ENCODE assay signal across 16 cellular contexts in genomic region chr15:39157902-39158301, GRCh38.
DNase-seq lines count a peak whose midpoint lies in the region; ATAC-seq and TF ChIP-seq lines count a peak whose summit lies in the region.
"Had no signal": no experiment of that assay in that cellular context is flagged by ENCODE, and none has a peak within 500 bp of the region (broad histone marks: within the 10 kb centered on the region; RNA-seq: fewer than 3 reads in every experiment).

No MANE protein-coding gene starts in this region.

- no peak for ATAC-seq in activated CD4-positive, CD25-positive, alpha-beta regulatory T cell treated with anti-CD3 and anti-CD28 coated beads, Interleukin-2, amount 50 U/mL, for 24 hours
- ATAC-seq: HCT116 had no signal

- H2BK12ac ChIP-seq in neuronal stem cell (ENCODE audit: low read length), result no peak overlapping the region

- H4K91ac ChIP-seq in neuronal stem cell (ENCODE audit: low read depth, low read length, poor library complexity), result no peak overlapping the region

- H3K27me3 ChIP-seq in adipocyte (replicated peaks; ENCODE audit: control insufficient read depth, insufficient read depth, low read length) (no peaks in the 10 kb centered on the region), neuronal stem cell (ENCODE audit: control insufficient read depth in 3 of 3, insufficient read depth in 3 of 3, low read depth in 1 of 3, low read length in 3 of 3) (no peaks in the 10 kb centered on the region), subcutaneous abdominal adipose tissue (ENCODE audit: control insufficient read depth in 5 of 5, insufficient read depth in 4 of 5, low read length in 5 of 5) (no peaks in the 10 kb centered on the region), prostate gland (replicated peaks; ENCODE audit: insufficient read depth) (no peaks in the 10 kb centered on the region)
- H3K27me3 ChIP-seq: BLaER1 had no signal

- H3K4me1 ChIP-seq in adipocyte (ENCODE audit: control insufficient read depth, insufficient read depth, low read length), result peaks cover 53% of the 10 kb centered on the region
- H3K4me1 ChIP-seq in neuronal stem cell (ENCODE audit: control insufficient read depth in 2 of 2, insufficient read depth in 1 of 2, low read depth in 1 of 2, low read length in 2 of 2), result peaks cover 4 to 6% of the 10 kb centered on the region in 2 donors
- H3K4me1 ChIP-seq in subcutaneous abdominal adipose tissue (ENCODE audit: control insufficient read depth in 5 of 5, insufficient read depth in 5 of 5, low read length in 5 of 5), result peaks cover 8 to 50% (median 41%) of the 10 kb centered on the region in 5 donors
- H3K4me1 ChIP-seq in prostate gland (replicated peaks), result no peaks in the 10 kb centered on the region
- H3K4me1 ChIP-seq: BLaER1 had no signal

- H3K4ac ChIP-seq in neuronal stem cell (ENCODE audit: low read length), result no peak overlapping the region

- H3K9me3 ChIP-seq in adipocyte (ENCODE audit: control insufficient read depth, low read length), result peaks cover 12% of the 10 kb centered on the region
- no peaks in the 10 kb centered on the region for H3K9me3 ChIP-seq in neuronal stem cell (replicated peaks in 1 of 2; ENCODE audit: control insufficient read depth in 2 of 2, insufficient read depth in 1 of 2, low read depth in 1 of 2, low read length in 2 of 2)
- H3K9me3 ChIP-seq in subcutaneous abdominal adipose tissue (ENCODE audit: control insufficient read depth in 5 of 5, low read length in 5 of 5), result no peaks in the 10 kb centered on the region
- H3K9me3 ChIP-seq in prostate gland, result no peaks in the 10 kb centered on the region
- H3K9me3 ChIP-seq: BLaER1 had no signal

- H3K4me3 ChIP-seq in adipocyte (ENCODE audit: low read length) (no peak overlapping the region), neuronal stem cell (ENCODE audit: low read length in 2 of 2) (no peak overlapping the region), subcutaneous abdominal adipose tissue (ENCODE audit: low read depth in 1 of 5, low read length in 5 of 5) (no peak overlapping the region), prostate gland (no peak overlapping the region)
- H3K4me3 ChIP-seq: BLaER1 had no signal

- no peak for TF ChIP-seq POLR2A in prostate gland (IDR thresholded peaks at IDR 0.05)

- no peaks in the 10 kb centered on the region for H3K79me1 ChIP-seq in neuronal stem cell (ENCODE audit: low read depth, low read length)

- H3K18ac ChIP-seq in neuronal stem cell (ENCODE audit: low read length), result no peak overlapping the region

- no peak overlapping the region for H2AK5ac ChIP-seq in neuronal stem cell (ENCODE audit: low read depth, low read length)

- DNase-seq in NCI-H146 (lab: John Stamatoyannopoulos, UW) (peak; percentile 13), NCI-H146 treated with DMSO at 0.1 percent for 48 hours (lab: John Stamatoyannopoulos, UW; ENCODE audit: unreplicated experiment) (no peak), adipocyte (ENCODE audit: low read depth) (no peak), neuronal stem cell (ENCODE audit: low spot score) (no peak), prostate gland (ENCODE audit: low spot score) (no peak), COLO829 (ENCODE audit: low spot score) (no peak)
- DNase-seq: AML-193; CD8-positive, alpha-beta memory T cell; DMS53; GF-D8 had no signal

- no peak overlapping the region for H2BK120ac ChIP-seq in neuronal stem cell (ENCODE audit: low read depth, low read length)

- no peak overlapping the region for H2BK15ac ChIP-seq in neuronal stem cell (ENCODE audit: low read length)

- no peak for TF ChIP-seq CTCF in prostate gland (IDR thresholded peaks at IDR 0.05)

- H2BK5ac ChIP-seq in neuronal stem cell (ENCODE audit: low read length), result no peak overlapping the region

- no peak overlapping the region for H3K14ac ChIP-seq in neuronal stem cell (ENCODE audit: low read length)

- H3K36me3 ChIP-seq in adipocyte (ENCODE audit: control insufficient read depth, insufficient read depth, low read length, severe bottlenecking) (no peaks in the 10 kb centered on the region), neuronal stem cell (replicated peaks in 1 of 2; ENCODE audit: control insufficient read depth in 2 of 2, insufficient read depth in 2 of 2, low read length in 2 of 2) (no peaks in the 10 kb centered on the region), subcutaneous abdominal adipose tissue (ENCODE audit: control insufficient read depth in 5 of 5, insufficient read depth in 5 of 5, low read length in 5 of 5) (no peaks in the 10 kb centered on the region), prostate gland (no peaks in the 10 kb centered on the region)
- H3K36me3 ChIP-seq: BLaER1 had no signal

- H3K23ac ChIP-seq in neuronal stem cell (ENCODE audit: low read depth, low read length, poor library complexity), result no peak overlapping the region

- no peak overlapping the region for H2AFZ ChIP-seq in neuronal stem cell (ENCODE audit: low read length)

- no CpG with 5 or more reads among the region's 1 CpG for WGBS in neuronal stem cell (ENCODE audit: extremely low coverage in 2 of 2, insufficient read length in 2 of 2, insufficient replicate concordance in 1 of 2), 2 donors
- WGBS in prostate gland, result 68% methylated on average over 1 of the region's 1 CpG

- H3K4me2 ChIP-seq in neuronal stem cell (ENCODE audit: insufficient read depth, low read length, poor library complexity, severe bottlenecking), result no peak overlapping the region
- H3K4me2 ChIP-seq: BLaER1 had no signal

- no peak overlapping the region for H4K8ac ChIP-seq in neuronal stem cell (ENCODE audit: low read depth, low read length)

- intact Hi-C loops in prostate gland (cut with DNase I), result loop anchor here (10.0 kb wide), 1 partner anchor 73 kb away; no protein-coding TSS in a partner anchor

- H3K9ac ChIP-seq in adipocyte (ENCODE audit: low read length), result peak overlapping the region; percentile 15
- H3K9ac ChIP-seq in neuronal stem cell (ENCODE audit: low read depth, low read length, poor library complexity), result no peak overlapping the region
- peak overlapping the region in 1 of 5 donors; percentile 15 for H3K9ac ChIP-seq in subcutaneous abdominal adipose tissue (ENCODE audit: low read length in 5 of 5)
- H3K9ac ChIP-seq: BLaER1 had no signal

- H3K27ac ChIP-seq in neuronal stem cell (replicated peaks; ENCODE audit: low read length) (peak overlapping the region; percentile 43), subcutaneous abdominal adipose tissue (ENCODE audit: low read depth, low read length) (peak overlapping the region; percentile 98), prostate gland (no peak overlapping the region)
- H3K27ac ChIP-seq: 22Rv1, BLaER1, HL-60 had no signal

Comparison
In these comparisons a context has a peak if more than half of its experiments do, and no peak if none do; other contexts are left out.
1. H3K27ac ChIP-seq: peak in neuronal stem cell (single experiment) and subcutaneous abdominal adipose tissue (single experiment); none in prostate gland (0 of 2).